ENCODE assay signal across 1 cellular context in the genomic region with DNA sequence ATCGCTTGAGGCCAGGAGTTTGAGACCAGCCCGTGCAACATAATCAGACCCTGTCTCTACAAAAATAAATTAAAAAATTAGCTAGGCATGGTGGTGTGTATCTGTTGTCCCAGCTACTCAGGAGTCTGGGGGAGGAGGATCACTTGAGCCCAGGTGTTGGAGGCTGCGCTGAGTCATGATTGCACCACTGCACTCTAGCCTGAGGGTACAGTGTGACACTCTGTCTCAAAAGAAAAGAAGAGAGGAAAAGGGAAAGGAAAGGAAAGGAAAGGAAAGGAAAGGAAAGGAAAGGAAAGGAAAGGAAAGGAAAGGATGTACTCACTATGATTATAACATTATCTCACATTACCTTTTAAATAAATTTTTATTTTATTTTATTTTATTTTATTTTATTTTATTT.
TF ChIP-seq lines count a peak whose summit lies in the region.

No MANE protein-coding gene starts in this region.

TF ChIP-seq in HepG2, 621 proteins besides CTCF, POLR2A, EP300 and RAD21 (continued from another document):
- no peak for TF ChIP-seq ZBED4 (CRISPR knock-in tag; IDR thresholded peaks at IDR 0.05; ENCODE audit: borderline replicate concordance)
- TF ChIP-seq ZNF44 (CRISPR knock-in tag; IDR thresholded peaks at IDR 0.05), result no peak
- no peak for TF ChIP-seq ADNP (CRISPR knock-in tag; IDR thresholded peaks at IDR 0.05)
- 0 out of 2 replicates have a peak, but pooled peaks have one; percentile 48 for TF ChIP-seq MAFG (CRISPR knock-in tag; IDR thresholded peaks at IDR 0.05)
- no peak for TF ChIP-seq ZNF138 (CRISPR knock-in tag; IDR thresholded peaks at IDR 0.05; ENCODE audit: low read depth)
- TF ChIP-seq ZBTB7B (CRISPR knock-in tag; IDR thresholded peaks at IDR 0.05), result no peak
- 0 out of 2 replicates have a peak, but pooled peaks have one; percentile 23 for TF ChIP-seq FOSL2 (CRISPR knock-in tag; IDR thresholded peaks at IDR 0.05)
- TF ChIP-seq GTF3A (CRISPR knock-in tag; conservative IDR thresholded peaks at IDR 0.05), result no peak
- TF ChIP-seq SNRNP70 (IDR thresholded peaks at IDR 0.05; ENCODE audit: low read depth, low read length), result no peak
- no peak for TF ChIP-seq ELF3 (CRISPR knock-in tag; IDR thresholded peaks at IDR 0.05)
- TF ChIP-seq ZNF770 (CRISPR knock-in tag; IDR thresholded peaks at IDR 0.05), result peak; percentile 95
- no peak for TF ChIP-seq ZNF839 (CRISPR knock-in tag; IDR thresholded peaks at IDR 0.05; ENCODE audit: borderline replicate concordance)
- no peak for TF ChIP-seq ZNF432 (CRISPR knock-in tag; IDR thresholded peaks at IDR 0.05; ENCODE audit: borderline replicate concordance)
- no peak for TF ChIP-seq TFAP4 (IDR thresholded peaks at IDR 0.05; ENCODE audit: borderline replicate concordance, low read depth)
